In the genomic region with DNA sequence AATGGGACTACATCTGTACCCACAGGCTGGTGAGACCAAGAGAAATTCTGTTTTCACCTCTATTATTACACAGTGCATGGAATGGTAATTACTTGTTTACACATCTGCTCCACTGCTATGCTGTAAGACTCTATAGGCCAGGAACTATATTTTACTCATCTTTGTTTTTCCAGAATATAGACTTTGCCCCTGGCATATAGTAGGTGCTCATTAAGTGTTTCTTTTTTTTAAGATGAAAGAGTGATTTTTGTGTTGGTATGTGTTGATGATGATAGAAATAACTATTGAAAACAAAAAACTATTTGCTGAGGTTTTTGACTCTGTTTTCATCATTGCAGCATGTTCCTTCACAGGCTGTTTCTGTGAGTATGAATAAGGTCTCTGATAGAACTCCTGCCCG, we compare ENCODE assay signal across 1 cellular context.
TF ChIP-seq lines count a peak whose summit lies in the region.

No MANE protein-coding gene starts in this region.

TF ChIP-seq in GM23338, 12 proteins besides CTCF, POLR2A, EP300 and RAD21:
- TF ChIP-seq REST (IDR thresholded peaks at IDR 0.05; ENCODE audit: unreplicated experiment), result no peak
- TF ChIP-seq CREB1 (CRISPR knock-in tag; IDR thresholded peaks at IDR 0.05; ENCODE audit: low read depth), result no peak
- TF ChIP-seq EZH2 (IDR thresholded peaks at IDR 0.05; ENCODE audit: low read depth, unreplicated experiment), result no peak
- TF ChIP-seq ETS1 (IDR thresholded peaks at IDR 0.05), result no peak
- TF ChIP-seq STAT1 (IDR thresholded peaks at IDR 0.05; ENCODE audit: unreplicated experiment), result no peak
- TF ChIP-seq NANOG (IDR thresholded peaks at IDR 0.05; ENCODE audit: borderline replicate concordance), result no peak
- no peak for TF ChIP-seq ZNF114 (CRISPR knock-in tag; IDR thresholded peaks at IDR 0.05)
